Comparison of ENCODE assay signal across 9 cellular contexts in genomic region chr13:97261254-97262015, GRCh38. TPM values are rescaled to one million over a fixed set of nuclear protein-coding genes. Genes with fewer than 3 reads are reported as not detected.
DNase-seq lines count a peak whose midpoint lies in the region; ATAC-seq and TF ChIP-seq lines count a peak whose summit lies in the region.
"Had no signal": no experiment of that assay in that cellular context is flagged by ENCODE, and none has a peak within 500 bp of the region (broad histone marks: within the 10 kb centered on the region; RNA-seq: fewer than 3 reads in every experiment).

No MANE protein-coding gene starts in this region.

- peak; percentile 25 for DNase-seq in stimulated activated CD4-positive, alpha-beta T cell treated with anti-CD3 and anti-CD28 coated beads, Interleukin-4, amount 100 ng/mL, for 24 hours
- no peak for DNase-seq in stimulated activated CD4-positive, alpha-beta T cell treated with anti-CD3 and anti-CD28 coated beads, Interleukin-2, amount 100 ng/mL, for 48 hours
- DNase-seq in breast epithelium (ENCODE audit: low spot score in 2 of 2) (no peak), smooth muscle cell (lab: John Stamatoyannopoulos, UW; ENCODE audit: unreplicated experiment) (no peak), cerebellar nuclear complex (lab: John Stamatoyannopoulos, UW) (no peak), testis (no peak), SHP77 (lab: John Stamatoyannopoulos, UW) (no peak)
- DNase-seq: DND-41 had no signal

- H3K27ac ChIP-seq in breast epithelium, result peak overlapping the region; percentile 89 to 90
- peak overlapping the region; percentile 98 for H3K27ac ChIP-seq in smooth muscle cell (ENCODE audit: low read depth)
- H3K27ac ChIP-seq in testis, result peak overlapping the region in 1 of 2 donors; percentile 37

- no peaks in the 10 kb centered on the region for H3K9me3 ChIP-seq in breast epithelium
- H3K9me3 ChIP-seq in smooth muscle cell (replicated peaks; ENCODE audit: low read depth), result no peaks in the 10 kb centered on the region
- no peaks in the 10 kb centered on the region for H3K9me3 ChIP-seq in testis

- TF ChIP-seq POLR2A in breast epithelium (IDR thresholded peaks at IDR 0.05) (no peak), testis (IDR thresholded peaks at IDR 0.05) (no peak)

- H4K20me1 ChIP-seq in smooth muscle cell (ENCODE audit: low read depth), result peaks cover 3% of the 10 kb centered on the region

- H3K36me3 ChIP-seq in breast epithelium (no peaks in the 10 kb centered on the region), smooth muscle cell (ENCODE audit: low read depth) (no peaks in the 10 kb centered on the region), testis (ENCODE audit: low read depth, missing control alignments) (no peaks in the 10 kb centered on the region)

- 73% methylated on average over 10 of the region's 10 CpGs for WGBS in smooth muscle cell (ENCODE audit: low lambda C conversion rate)
- WGBS in testis, 2 donors, result 54% methylated on average over 10 of the region's 10 CpGs

- no peak overlapping the region for H2AFZ ChIP-seq in smooth muscle cell (ENCODE audit: low read depth)

- H3K4me1 ChIP-seq in breast epithelium, result peaks cover 12 to 41% of the 10 kb centered on the region in 2 donors
- H3K4me1 ChIP-seq in smooth muscle cell (ENCODE audit: low read depth), result peaks cover 40% of the 10 kb centered on the region
- peaks cover 30% of the 10 kb centered on the region for H3K4me1 ChIP-seq in testis

- H3K4me3 ChIP-seq in breast epithelium (no peak overlapping the region), smooth muscle cell (no peak overlapping the region), testis (no peak overlapping the region)

- TF ChIP-seq CTCF in breast epithelium (IDR thresholded peaks at IDR 0.05) (no peak), smooth muscle cell (IDR thresholded peaks at IDR 0.05; ENCODE audit: borderline replicate concordance, insufficient read depth, poor library complexity, severe bottlenecking) (no peak), testis (IDR thresholded peaks at IDR 0.05) (no peak)

- peak; percentile 61 for ATAC-seq in HG03378 (IDR thresholded peaks at IDR 0.05; ENCODE audit: unreplicated experiment)

- peak overlapping the region; percentile 91 for H3K9ac ChIP-seq in smooth muscle cell (ENCODE audit: low read depth)

- peaks cover 53% of the 10 kb centered on the region for H3F3A ChIP-seq in smooth muscle cell (ENCODE audit: low read depth)

- no peaks in the 10 kb centered on the region for H3K27me3 ChIP-seq in breast epithelium
- no peaks in the 10 kb centered on the region for H3K27me3 ChIP-seq in smooth muscle cell (ENCODE audit: low read depth)
- no peaks in the 10 kb centered on the region for H3K27me3 ChIP-seq in testis

- intact Hi-C loops in breast epithelium (cut with DNase I; ENCODE audit: low total_unique reads), result no loop called here
- intact Hi-C loops in testis (cut with DNase I; ENCODE audit: low total_unique reads), result no loop called here

- peaks cover 55% of the 10 kb centered on the region for H3K79me2 ChIP-seq in smooth muscle cell (ENCODE audit: low read depth)

- H3K4me2 ChIP-seq in smooth muscle cell, result peak overlapping the region; percentile 73

RNA-seq across cellular contexts. Expression of gene MBNL2, which starts 39.3 kb away (rescaled TPM):
- 100 to 1,000 TPM in 2 of 3 donors, 10 to 100 TPM in 1; 68.5 to 131 (median 120) TPM for total RNA-seq in breast epithelium
- 120 and 147 TPM in 2 replicates for total RNA-seq in smooth muscle cell
- 33.7 and 34.9 TPM in 2 replicates for polyA plus RNA-seq in smooth muscle cell
- total RNA-seq in testis, result 10 to 100 TPM; 69.4 to 83.0 TPM
- polyA plus RNA-seq in testis (ENCODE audit: insufficient read depth, low read depth, low replicate concordance), result 21.5 TPM
